Comparison of ENCODE assay signal across 15 cellular contexts in genomic region chr20:47222728-47223127, GRCh38.
DNase-seq lines count a peak whose midpoint lies in the region; ATAC-seq lines count a peak whose summit lies in the region.
"Had no signal": no experiment of that assay in that cellular context is flagged by ENCODE, and none has a peak within 500 bp of the region (broad histone marks: within the 10 kb centered on the region; RNA-seq: fewer than 3 reads in every experiment).

No MANE protein-coding gene starts in this region.

- H3K4me1 Mint-ChIP-seq in activated CD4-positive, alpha-beta T cell treated with anti-CD3 and anti-CD28 coated beads, Interleukin-2, amount 10 ng/mL, durations not matched to agents 7 days and 5 days = peaks cover 8% of the 10 kb centered on the region
- peaks cover 7% of the 10 kb centered on the region for H3K4me1 Mint-ChIP-seq in activated CD4-positive, alpha-beta T cell treated with anti-CD3 and anti-CD28 coated beads, Interleukin-2, amount 10 ng/mL, durations not matched to agents 24 days and 14 days
- no peaks in the 10 kb centered on the region for H3K4me1 Mint-ChIP-seq in activated naive CD4-positive, alpha-beta T cell treated with anti-CD3 and anti-CD28 coated beads, Interleukin-2, amount 50 U/mL, for 24 hours
- H3K4me1 Mint-ChIP-seq in T-helper 17 cell = peaks cover 8% of the 10 kb centered on the region
- peaks cover 3% of the 10 kb centered on the region for H3K4me1 Mint-ChIP-seq in stimulated activated effector memory CD8-positive, alpha-beta T cell treated with anti-CD3 and anti-CD28 coated beads, Interleukin-12 subunit alpha, Interleukin-12 subunit beta, amount 100 ng/mL, for 72 hours

- no peaks in the 10 kb centered on the region for H3K9me3 Mint-ChIP-seq in activated CD4-positive, alpha-beta T cell treated with anti-CD3 and anti-CD28 coated beads, Interleukin-2, amount 10 ng/mL, durations not matched to agents 7 days and 5 days
- no peaks in the 10 kb centered on the region for H3K9me3 Mint-ChIP-seq in activated CD4-positive, alpha-beta T cell treated with anti-CD3 and anti-CD28 coated beads, Interleukin-2, amount 10 ng/mL, durations not matched to agents 24 days and 14 days
- H3K9me3 Mint-ChIP-seq in activated naive CD4-positive, alpha-beta T cell treated with anti-CD3 and anti-CD28 coated beads, Interleukin-2, amount 50 U/mL, for 24 hours = no peaks in the 10 kb centered on the region
- H3K9me3 Mint-ChIP-seq in stimulated activated effector memory CD8-positive, alpha-beta T cell treated with anti-CD3 and anti-CD28 coated beads, Interleukin-12 subunit alpha, Interleukin-12 subunit beta, amount 100 ng/mL, for 72 hours = no peaks in the 10 kb centered on the region

- H3K27me3 Mint-ChIP-seq in activated CD4-positive, alpha-beta T cell treated with anti-CD3 and anti-CD28 coated beads, Interleukin-2, amount 10 ng/mL, durations not matched to agents 7 days and 5 days = no peaks in the 10 kb centered on the region
- H3K27me3 Mint-ChIP-seq in activated CD4-positive, alpha-beta T cell treated with anti-CD3 and anti-CD28 coated beads, Interleukin-2, amount 10 ng/mL, durations not matched to agents 24 days and 14 days = no peaks in the 10 kb centered on the region
- H3K27me3 Mint-ChIP-seq in activated naive CD4-positive, alpha-beta T cell treated with anti-CD3 and anti-CD28 coated beads, Interleukin-2, amount 50 U/mL, for 24 hours = no peaks in the 10 kb centered on the region
- no peaks in the 10 kb centered on the region for H3K27me3 Mint-ChIP-seq in T-helper 17 cell
- H3K27me3 Mint-ChIP-seq: CD4-positive, alpha-beta memory T cell had no signal

- POLR2A ChIA-PET in activated CD4-positive, alpha-beta T cell treated with anti-CD3 and anti-CD28 coated beads, Interleukin-2, amount 10 ng/mL, durations not matched to agents 7 days and 5 days (lab: Charles Lee) = interaction anchor here (0.6 kb wide), 1 partner anchor 9 kb away, joined by 3 read pairs; no protein-coding TSS in a partner anchor

- CTCF ChIA-PET in activated CD4-positive, alpha-beta T cell treated with anti-CD3 and anti-CD28 coated beads, Interleukin-2, amount 10 ng/mL, durations not matched to agents 7 days and 5 days (lab: Charles Lee) = interaction anchor here (1.8 to 2.0 kb wide), 2 partner anchors 10 to 17 kb away, joined by 4 read pairs; no protein-coding TSS in a partner anchor

- H3K4me3 Mint-ChIP-seq in activated CD4-positive, alpha-beta T cell treated with anti-CD3 and anti-CD28 coated beads, Interleukin-2, amount 10 ng/mL, durations not matched to agents 7 days and 5 days = no peak overlapping the region
- H3K4me3 Mint-ChIP-seq in activated CD4-positive, alpha-beta T cell treated with anti-CD3 and anti-CD28 coated beads, Interleukin-2, amount 10 ng/mL, durations not matched to agents 24 days and 14 days = no peak overlapping the region
- H3K4me3 Mint-ChIP-seq in activated naive CD4-positive, alpha-beta T cell treated with anti-CD3 and anti-CD28 coated beads, Interleukin-2, amount 50 U/mL, for 24 hours = no peak overlapping the region
- H3K4me3 Mint-ChIP-seq in T-helper 17 cell = no peak overlapping the region
- H3K4me3 Mint-ChIP-seq in stimulated activated effector memory CD8-positive, alpha-beta T cell treated with anti-CD3 and anti-CD28 coated beads, Interleukin-12 subunit alpha, Interleukin-12 subunit beta, amount 100 ng/mL, for 72 hours = no peak overlapping the region
- H3K4me3 Mint-ChIP-seq: CD4-positive, alpha-beta memory T cell had no signal

- no peak for ATAC-seq in T-helper 17 cell
- no peak for ATAC-seq in stimulated activated effector memory CD8-positive, alpha-beta T cell treated with anti-CD3 and anti-CD28 coated beads, Interleukin-12 subunit alpha, Interleukin-12 subunit beta, amount 100 ng/mL, for 72 hours
- ATAC-seq: HCT116 had no signal

- H3K27ac Mint-ChIP-seq in activated CD4-positive, alpha-beta T cell treated with anti-CD3 and anti-CD28 coated beads, Interleukin-2, amount 10 ng/mL, durations not matched to agents 7 days and 5 days = peak overlapping the region; percentile 25
- H3K27ac Mint-ChIP-seq in activated CD4-positive, alpha-beta T cell treated with anti-CD3 and anti-CD28 coated beads, Interleukin-2, amount 10 ng/mL, durations not matched to agents 24 days and 14 days = no peak overlapping the region
- H3K27ac Mint-ChIP-seq in activated naive CD4-positive, alpha-beta T cell treated with anti-CD3 and anti-CD28 coated beads, Interleukin-2, amount 50 U/mL, for 24 hours = peak overlapping the region; percentile 30
- peak overlapping the region; percentile 54 for H3K27ac Mint-ChIP-seq in T-helper 17 cell
- peak overlapping the region; percentile 54 for H3K27ac Mint-ChIP-seq in stimulated activated effector memory CD8-positive, alpha-beta T cell treated with anti-CD3 and anti-CD28 coated beads, Interleukin-12 subunit alpha, Interleukin-12 subunit beta, amount 100 ng/mL, for 72 hours

- H3K36me3 Mint-ChIP-seq in activated CD4-positive, alpha-beta T cell treated with anti-CD3 and anti-CD28 coated beads, Interleukin-2, amount 10 ng/mL, durations not matched to agents 7 days and 5 days (ENCODE audit: low read depth) = peaks cover 59% of the 10 kb centered on the region
- H3K36me3 Mint-ChIP-seq in activated CD4-positive, alpha-beta T cell treated with anti-CD3 and anti-CD28 coated beads, Interleukin-2, amount 10 ng/mL, durations not matched to agents 24 days and 14 days (ENCODE audit: low read depth) = peaks cover 64% of the 10 kb centered on the region
- H3K36me3 Mint-ChIP-seq in activated naive CD4-positive, alpha-beta T cell treated with anti-CD3 and anti-CD28 coated beads, Interleukin-2, amount 50 U/mL, for 24 hours = peaks cover 19% of the 10 kb centered on the region
- H3K36me3 Mint-ChIP-seq in T-helper 17 cell (ENCODE audit: low read depth) = peaks cover 17% of the 10 kb centered on the region
- peaks cover 21% of the 10 kb centered on the region for H3K36me3 Mint-ChIP-seq in stimulated activated effector memory CD8-positive, alpha-beta T cell treated with anti-CD3 and anti-CD28 coated beads, Interleukin-12 subunit alpha, Interleukin-12 subunit beta, amount 100 ng/mL, for 72 hours

- DNase-seq in activated CD4-positive, alpha-beta T cell treated with anti-CD3 and anti-CD28 coated beads, Interleukin-2, amount 10 ng/mL, durations not matched to agents 7 days and 5 days = no peak
- DNase-seq in activated CD4-positive, alpha-beta T cell treated with anti-CD3 and anti-CD28 coated beads, Interleukin-2, amount 10 ng/mL, durations not matched to agents 24 days and 14 days = no peak
- DNase-seq in activated naive CD4-positive, alpha-beta T cell treated with anti-CD3 and anti-CD28 coated beads, Interleukin-2, amount 50 U/mL, for 16 hours = no peak
- no peak for DNase-seq in T-helper 17 cell
- DNase-seq in stimulated activated effector memory CD8-positive, alpha-beta T cell treated with anti-CD3 and anti-CD28 coated beads, Interleukin-12 subunit alpha, Interleukin-12 subunit beta, amount 100 ng/mL, for 72 hours (ENCODE audit: low spot score in 2 of 2) = no peak
- no peak for DNase-seq in HK-2 (ENCODE audit: unreplicated experiment)
- DNase-seq in MV-4-11 (lab: John Stamatoyannopoulos, UW) = no peak
- DNase-seq: 8988T; AML-193; C1 segment of cervical spinal cord; CD4-positive, alpha-beta memory T cell; DMS53; GM23248 had no signal

- no peaks in the 10 kb centered on the region for H3K9me3 ChIP-seq in T-helper 17 cell (ENCODE audit: control insufficient read depth, low read length, poor library complexity, severe bottlenecking)

- intact Hi-C loops in activated CD4-positive, alpha-beta T cell treated with anti-CD3 and anti-CD28 coated beads, Interleukin-2, amount 10 ng/mL, durations not matched to agents 24 days and 14 days (cut with micrococcal nuclease) = no loop called here
